ENCODE assay signal across 11 cellular contexts in the genomic region with DNA sequence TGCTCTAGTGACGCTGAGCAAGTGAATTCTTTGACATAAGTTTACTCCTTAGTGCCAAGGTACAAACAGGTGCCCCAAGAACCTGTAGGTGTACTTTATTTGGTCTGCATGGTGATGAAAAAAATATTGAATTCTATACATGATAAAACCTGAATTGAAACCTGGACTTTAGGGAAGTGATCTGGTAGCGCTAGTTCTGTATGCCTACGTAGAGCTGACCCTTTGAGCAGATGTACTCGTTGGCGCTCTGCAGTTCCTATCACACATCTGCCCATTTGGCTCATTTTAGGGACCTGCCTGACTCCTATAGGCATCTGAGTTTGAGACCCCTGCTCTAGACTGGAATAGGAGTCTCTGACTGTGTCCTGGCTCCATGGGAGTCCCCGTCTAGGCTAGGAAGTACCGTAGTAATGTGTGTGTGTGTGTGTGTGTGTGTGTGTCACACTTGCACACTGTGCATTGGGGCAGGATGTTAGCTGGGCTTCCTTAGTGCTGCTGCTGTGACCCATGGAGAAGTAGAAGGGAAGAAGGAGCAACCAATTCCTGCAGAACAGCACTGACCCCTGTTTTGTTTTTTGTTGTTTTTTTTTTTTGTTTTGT. TPM values are rescaled to one million over a fixed set of nuclear protein-coding genes. Genes with fewer than 3 reads are reported as not detected.
DNase-seq lines count a peak whose midpoint lies in the region; ATAC-seq and TF ChIP-seq lines count a peak whose summit lies in the region.
"Had no signal": no experiment of that assay in that cellular context is flagged by ENCODE, and none has a peak within 500 bp of the region (broad histone marks: within the 10 kb centered on the region; RNA-seq: fewer than 3 reads in every experiment).

No MANE protein-coding gene starts in this region.

- no peaks in the 10 kb centered on the region for H4K20me1 ChIP-seq in mammary epithelial cell (ENCODE audit: insufficient read depth, low read length)

- ATAC-seq in HG03139 (IDR thresholded peaks at IDR 0.05; ENCODE audit: unreplicated experiment): peak; percentile 14
- ATAC-seq in activated T-helper 17 cell treated with anti-CD3 and anti-CD28 coated beads, Interleukin-2, amount 50 U/mL, for 72 hours (replicated peaks): no peak
- ATAC-seq in naive thymus-derived CD4-positive, alpha-beta T cell: peak; percentile 44

- in situ Hi-C loops in mammary epithelial cell (cut with MboI; ENCODE audit: low sequenced_read_pairs in 2 of 2): no loop called here

- H2AFZ ChIP-seq in mammary epithelial cell (ENCODE audit: low read depth, low read length): no peak overlapping the region

- H3K36me3 Mint-ChIP-seq in activated T-helper 17 cell treated with anti-CD3 and anti-CD28 coated beads, Interleukin-2, amount 50 U/mL, for 72 hours (ENCODE audit: low read depth): peaks cover 100% of the 10 kb centered on the region
- H3K36me3 Mint-ChIP-seq in naive thymus-derived CD4-positive, alpha-beta T cell: peaks cover 50 to 93% (median 92%) of the 10 kb centered on the region in 5 donors
- H3K36me3 Mint-ChIP-seq in Calu3 (ENCODE audit: insufficient read depth, unreplicated experiment): no peaks in the 10 kb centered on the region

- peak overlapping the region; percentile 99 for H3K4me3 Mint-ChIP-seq in activated T-helper 17 cell treated with anti-CD3 and anti-CD28 coated beads, Interleukin-2, amount 50 U/mL, for 72 hours
- peak overlapping the region; percentile 80 to 100 (median 98) for H3K4me3 Mint-ChIP-seq in naive thymus-derived CD4-positive, alpha-beta T cell
- no peak overlapping the region for H3K4me3 Mint-ChIP-seq in Calu3 (ENCODE audit: low read depth, unreplicated experiment)

- intact Hi-C loops in naive thymus-derived CD4-positive, alpha-beta T cell (cut with micrococcal nuclease): loop anchor here in 1 of 2 donors (1.0 kb wide), 1 partner anchor 27 kb away; no protein-coding TSS in a partner anchor
- intact Hi-C loops in mammary epithelial cell (cut with micrococcal nuclease): no loop called here
- intact Hi-C loops in Calu3 (cut with micrococcal nuclease; ENCODE audit: unreplicated experiment): no loop called here

- no peaks in the 10 kb centered on the region for H3K9me3 ChIP-seq in naive thymus-derived CD4-positive, alpha-beta T cell (ENCODE audit: control insufficient read depth in 2 of 3, low read length in 3 of 3)
- no peaks in the 10 kb centered on the region for H3K9me3 ChIP-seq in mammary epithelial cell (replicated peaks; ENCODE audit: insufficient read depth, low read length)
- H3K9me3 ChIP-seq: thoracic aorta had no signal

- no TSS peak for BruUV-seq in mammary epithelial cell (replicated peaks; lab: Mats Ljungman, UMichigan)
- no TSS peak for BruUV-seq in Calu3 (replicated peaks; lab: Mats Ljungman, UMichigan)

- H3K9me3 Mint-ChIP-seq in activated T-helper 17 cell treated with anti-CD3 and anti-CD28 coated beads, Interleukin-2, amount 50 U/mL, for 72 hours: no peaks in the 10 kb centered on the region
- no peaks in the 10 kb centered on the region for H3K9me3 Mint-ChIP-seq in naive thymus-derived CD4-positive, alpha-beta T cell
- H3K9me3 Mint-ChIP-seq in Calu3 (ENCODE audit: low read depth, unreplicated experiment): no peaks in the 10 kb centered on the region

- no peak overlapping the region for H3K9ac ChIP-seq in mammary epithelial cell (ENCODE audit: insufficient read depth, low read length)

- H3K4me2 ChIP-seq in mammary epithelial cell (ENCODE audit: insufficient read depth, low read depth, low read length): no peak overlapping the region

- 95% methylated on average over 5 of the region's 7 CpGs for WGBS in mammary epithelial cell (ENCODE audit: low coverage, missing lambda C conversion rate)

- TF ChIP-seq CTCF in GM12865 (IDR thresholded peaks at IDR 0.05; ENCODE audit: insufficient read depth, low read depth, low read length, missing control alignments): no peak
- no peak for TF ChIP-seq CTCF in mammary epithelial cell (conservative IDR thresholded peaks at IDR 0.05 in 1 of 2, IDR thresholded peaks at IDR 0.05 in 1 of 2; ENCODE audit: extremely low read depth in 1 of 2, insufficient read depth in 1 of 2, low read depth in 1 of 2, low read length in 2 of 2)
- no peak for TF ChIP-seq CTCF in Calu3 (IDR thresholded peaks at IDR 0.05; ENCODE audit: unreplicated experiment)

- H3K4me3 ChIP-seq in GM12865 (ENCODE audit: low read depth, low read length): peak overlapping the region; percentile 49
- H3K4me3 ChIP-seq in naive thymus-derived CD4-positive, alpha-beta T cell (ENCODE audit: low read length): peak overlapping the region; percentile 74
- no peak overlapping the region for H3K4me3 ChIP-seq in H7 (ENCODE audit: insufficient read depth, low read depth, low read length)
- H3K4me3 ChIP-seq in mammary epithelial cell (replicated peaks in 1 of 3; ENCODE audit: insufficient read depth in 1 of 3, low read depth in 2 of 3, low read length in 3 of 3): no peak overlapping the region
- H3K4me3 ChIP-seq: thoracic aorta had no signal

- H3K4me1 ChIP-seq in naive thymus-derived CD4-positive, alpha-beta T cell (ENCODE audit: control insufficient read depth in 2 of 2, insufficient read depth in 2 of 2, low read length in 2 of 2): peaks cover 46 to 59% of the 10 kb centered on the region in 2 donors
- H3K4me1 ChIP-seq in mammary epithelial cell (ENCODE audit: insufficient read depth, low read length): peaks cover 24% of the 10 kb centered on the region

- H3K79me2 ChIP-seq in mammary epithelial cell (ENCODE audit: insufficient read depth, low read length): no peaks in the 10 kb centered on the region

- no peaks in the 10 kb centered on the region for H3K27me3 Mint-ChIP-seq in activated T-helper 17 cell treated with anti-CD3 and anti-CD28 coated beads, Interleukin-2, amount 50 U/mL, for 72 hours
- H3K27me3 Mint-ChIP-seq in naive thymus-derived CD4-positive, alpha-beta T cell: no peaks in the 10 kb centered on the region
- H3K27me3 Mint-ChIP-seq in Calu3 (ENCODE audit: unreplicated experiment): peaks cover 76% of the 10 kb centered on the region

- H3K27ac ChIP-seq in naive thymus-derived CD4-positive, alpha-beta T cell (ENCODE audit: low read depth, low read length): peak overlapping the region; percentile 87
- no peak overlapping the region for H3K27ac ChIP-seq in mammary epithelial cell (ENCODE audit: insufficient read depth, low read depth, low read length)

- POLR2A ChIA-PET in naive thymus-derived CD4-positive, alpha-beta T cell (lab: Charles Lee): interaction anchor here (0.6 to 23.2 kb wide), 7 partner anchors 2 to 1114 kb away, joined by 3 to 642 read pairs (median 480); a partner anchor contains a TSS

- peaks cover 74 to 96% (median 74%) of the 10 kb centered on the region in 3 experiments for H3K36me3 ChIP-seq in naive thymus-derived CD4-positive, alpha-beta T cell (ENCODE audit: control insufficient read depth in 2 of 3, insufficient read depth in 3 of 3, low read length in 3 of 3)
- H3K36me3 ChIP-seq in H7 (replicated peaks; ENCODE audit: control insufficient read depth, insufficient read depth, low read length): no peaks in the 10 kb centered on the region
- H3K36me3 ChIP-seq in mammary epithelial cell (ENCODE audit: insufficient read depth, low read length): no peaks in the 10 kb centered on the region
- H3K36me3 ChIP-seq: thoracic aorta had no signal

- CTCF ChIA-PET in naive thymus-derived CD4-positive, alpha-beta T cell (lab: Charles Lee): interaction anchor here (0.7 to 16.1 kb wide), 8 partner anchors 12 to 106 kb away, joined by 3 to 128 read pairs (median 4); no protein-coding TSS in a partner anchor
- CTCF ChIA-PET in mammary epithelial cell (lab: Charles Lee; ENCODE audit: low non-redundant PET) (no interaction called here), Calu3 (lab: Charles Lee) (interaction anchor here (0.6 kb wide), 1 partner anchor 795 kb away, joined by 5 read pairs; no protein-coding TSS in a partner anchor)

- H3K27me3 ChIP-seq in naive thymus-derived CD4-positive, alpha-beta T cell (ENCODE audit: control insufficient read depth in 2 of 2, insufficient read depth in 2 of 2, low read length in 2 of 2): no peaks in the 10 kb centered on the region
- H3K27me3 ChIP-seq in H7 (ENCODE audit: control insufficient read depth, insufficient read depth, low read length) (no peaks in the 10 kb centered on the region), mammary epithelial cell (ENCODE audit: insufficient read depth, low read length) (no peaks in the 10 kb centered on the region)

- dilution Hi-C loops in mammary epithelial cell (cut with HindIII; ENCODE audit: low sequenced_read_pairs): loop anchor here (5.0 kb wide), 1 partner anchor 95 kb away; no protein-coding TSS in a partner anchor

- H3K27ac Mint-ChIP-seq in activated T-helper 17 cell treated with anti-CD3 and anti-CD28 coated beads, Interleukin-2, amount 50 U/mL, for 72 hours: peak overlapping the region; percentile 97
- H3K27ac Mint-ChIP-seq in naive thymus-derived CD4-positive, alpha-beta T cell: peak overlapping the region; percentile 78 to 100 (median 96)
- H3K27ac Mint-ChIP-seq in Calu3 (ENCODE audit: unreplicated experiment): no peak overlapping the region

- peak; percentile 26 for DNase-seq in GM12865 (ENCODE audit: low read depth)
- peak in 2 of 9 donors; percentile 35 to 47 for DNase-seq in naive thymus-derived CD4-positive, alpha-beta T cell
- no peak for DNase-seq in H7
- DNase-seq in effector CD8-positive, alpha-beta T cell (lab: John Stamatoyannopoulos, UW): no peak
- no peak for DNase-seq in mammary epithelial cell
- no peak for DNase-seq in Calu3
- DNase-seq: dermis blood vessel endothelial cell, OCI-M1 had no signal

- H3K4me1 Mint-ChIP-seq in activated T-helper 17 cell treated with anti-CD3 and anti-CD28 coated beads, Interleukin-2, amount 50 U/mL, for 72 hours: peaks cover 39% of the 10 kb centered on the region
- H3K4me1 Mint-ChIP-seq in naive thymus-derived CD4-positive, alpha-beta T cell: peaks cover 49 to 74% (median 72%) of the 10 kb centered on the region in 7 donors
- peaks cover 2% of the 10 kb centered on the region for H3K4me1 Mint-ChIP-seq in Calu3 (ENCODE audit: low read depth, unreplicated experiment)

RNA-seq across cellular contexts. Expression of a gene that starts 21.2 kb away (rescaled TPM):
- 1 to 10 TPM; 5.9 to 8.8 TPM for total RNA-seq in activated T-helper 17 cell treated with anti-CD3 and anti-CD28 coated beads, Interleukin-2, amount 50 U/mL, for 72 hours
- total RNA-seq in naive thymus-derived CD4-positive, alpha-beta T cell: 10 to 100 TPM in 3 of 5 experiments, 1 to 10 TPM in 2; 5.0 to 11.7 (median 10.1) TPM
- polyA plus RNA-seq in naive thymus-derived CD4-positive, alpha-beta T cell: 10 to 100 TPM in 1 of 2 donors, 1 to 10 TPM in 1; 5.2 to 13.5 TPM
- 3.4 TPM in 2 replicates for total RNA-seq in H7 (2014; rRNA removed; shearing (Covaris generic))
- total RNA-seq in mammary epithelial cell (10 to 100 TPM; 10.2 to 19.1 TPM), Calu3 (2022) (1.4 and 1.9 TPM in 2 replicates)
- 29.0 TPM for polyA plus RNA-seq in mammary epithelial cell
- 9.8 TPM for polyA minus RNA-seq in mammary epithelial cell

Comparison
In these comparisons a context has a peak if more than half of its experiments do, and no peak if none do; other contexts are left out.
1. H3K4me3 ChIP-seq: peak in GM12865 (single experiment) and naive thymus-derived CD4-positive, alpha-beta T cell (single experiment); none in H7 (single experiment) and mammary epithelial cell (0 of 3).